ENCODE assay signal across 1 cellular context in the genomic region with DNA sequence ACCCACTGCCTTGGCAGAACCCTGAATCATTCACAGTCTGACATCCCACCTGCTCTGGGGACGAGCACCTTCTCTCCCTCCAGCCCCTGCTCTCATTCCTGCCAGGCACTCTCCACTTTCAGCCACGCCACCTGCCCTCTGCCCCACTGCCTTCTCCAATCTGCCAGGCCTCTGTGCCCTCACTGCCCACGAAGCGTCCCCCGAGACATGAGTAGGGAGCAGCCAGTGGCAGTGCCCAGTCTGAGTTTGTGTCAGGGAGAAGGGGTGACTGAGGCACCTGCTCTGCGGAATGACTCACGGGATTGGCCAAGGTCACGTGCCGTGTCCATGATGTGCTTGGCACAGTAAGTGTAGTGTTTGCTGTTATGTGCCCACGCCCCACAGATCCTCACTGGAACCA.
TF ChIP-seq lines count a peak whose summit lies in the region.

No MANE protein-coding gene starts in this region.

TF ChIP-seq in SK-N-SH treated with all-trans-retinoic acid at 6 μM for 48 hours, 23 proteins besides CTCF, POLR2A, EP300 and RAD21 (continued from another document):
- TF ChIP-seq, protein P1, sequence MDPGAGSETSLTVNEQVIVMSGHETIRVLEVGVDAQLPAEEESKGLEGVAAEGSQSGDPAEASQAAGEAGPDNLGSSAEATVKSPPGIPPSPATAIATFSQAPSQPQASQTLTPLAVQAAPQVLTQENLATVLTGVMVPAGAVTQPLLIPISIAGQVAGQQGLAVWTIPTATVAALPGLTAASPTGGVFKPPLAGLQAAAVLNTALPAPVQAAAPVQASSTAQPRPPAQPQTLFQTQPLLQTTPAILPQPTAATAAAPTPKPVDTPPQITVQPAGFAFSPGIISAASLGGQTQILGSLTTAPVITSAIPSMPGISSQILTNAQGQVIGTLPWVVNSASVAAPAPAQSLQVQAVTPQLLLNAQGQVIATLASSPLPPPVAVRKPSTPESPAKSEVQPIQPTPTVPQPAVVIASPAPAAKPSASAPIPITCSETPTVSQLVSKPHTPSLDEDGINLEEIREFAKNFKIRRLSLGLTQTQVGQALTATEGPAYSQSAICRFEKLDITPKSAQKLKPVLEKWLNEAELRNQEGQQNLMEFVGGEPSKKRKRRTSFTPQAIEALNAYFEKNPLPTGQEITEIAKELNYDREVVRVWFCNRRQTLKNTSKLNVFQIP (CRISPR knock-in tag; IDR thresholded peaks at IDR 0.05; ENCODE audit: borderline replicate concordance, low read depth): no peak
